In genomic region chr7:132019718-132020117, GRCh38 we compare ENCODE assay signal across 26 cellular contexts.
"Had no signal": no experiment of that assay in that cellular context is flagged by ENCODE, and none has a peak within 500 bp of the region (broad histone marks: within the 10 kb centered on the region; RNA-seq: fewer than 3 reads in every experiment).

No MANE protein-coding gene starts in this region.

- H3K9me3 Mint-ChIP-seq: activated CD4-positive, alpha-beta T cell treated with anti-CD3 and anti-CD28 coated beads, Interleukin-2, amount 10 ng/mL, durations not matched to agents 24 days and 14 days had no signal

- H3K36me3 ChIP-seq: adrenal gland, cardiac muscle cell had no signal

- H3K27ac ChIP-seq: adrenal gland, cardiac muscle cell had no signal

- H3K36me3 Mint-ChIP-seq: activated CD8-positive, alpha-beta memory T cell treated with anti-CD3 and anti-CD28 coated beads, Interleukin-2, amount 10 ng/mL, durations not matched to agents 7 days and 5 days; activated naive CD8-positive, alpha-beta T cell had no signal

- H3K27me3 ChIP-seq: cardiac muscle cell had no signal

- H3K4me3 Mint-ChIP-seq: activated CD4-positive, alpha-beta T cell treated with anti-CD3 and anti-CD28 coated beads, Interleukin-2, amount 10 ng/mL, durations not matched to agents 24 days and 14 days; activated CD8-positive, alpha-beta memory T cell treated with anti-CD3 and anti-CD28 coated beads, Interleukin-2, amount 10 ng/mL, durations not matched to agents 7 days and 5 days; activated naive CD8-positive, alpha-beta T cell; activated T-cell treated with anti-CD3 and anti-CD28 coated beads, Interleukin-2, amount 50 U/mL, for 24 hours; activated T-helper 1 cell treated with anti-CD3 and anti-CD28 coated beads, Interleukin-12 subunit alpha, Interleukin-12 subunit beta, Interleukin-2, Interleukin-4 antibody, amounts not matched to agents 30 ng/mL and 10 ng/mL and 1 ng/mL, durations not matched to agents 14 hours and 24 hours and 36 hours; T-helper 17 cell; WTC11 had no signal

- ATAC-seq: activated CD8-positive, alpha-beta memory T cell treated with anti-CD3 and anti-CD28 coated beads, Interleukin-2, amount 10 ng/mL, durations not matched to agents 7 days and 5 days; T-helper 17 cell; WTC11 had no signal

- H3K27ac Mint-ChIP-seq: activated CD4-positive, alpha-beta T cell treated with anti-CD3 and anti-CD28 coated beads, Interleukin-2, amount 10 ng/mL, durations not matched to agents 24 days and 14 days; activated CD8-positive, alpha-beta memory T cell treated with anti-CD3 and anti-CD28 coated beads, Interleukin-2, amount 10 ng/mL, durations not matched to agents 7 days and 5 days; activated naive CD8-positive, alpha-beta T cell; activated T-cell treated with anti-CD3 and anti-CD28 coated beads, Interleukin-2, amount 50 U/mL, for 24 hours; activated T-helper 1 cell treated with anti-CD3 and anti-CD28 coated beads, Interleukin-12 subunit alpha, Interleukin-12 subunit beta, Interleukin-2, Interleukin-4 antibody, amounts not matched to agents 30 ng/mL and 10 ng/mL and 1 ng/mL, durations not matched to agents 14 hours and 24 hours and 36 hours; T-helper 17 cell; WTC11 had no signal

- H3K4me1 Mint-ChIP-seq: activated CD4-positive, alpha-beta T cell treated with anti-CD3 and anti-CD28 coated beads, Interleukin-2, amount 10 ng/mL, durations not matched to agents 24 days and 14 days; activated CD8-positive, alpha-beta memory T cell treated with anti-CD3 and anti-CD28 coated beads, Interleukin-2, amount 10 ng/mL, durations not matched to agents 7 days and 5 days; T-helper 17 cell; WTC11 had no signal

- H3K9me3 ChIP-seq: adrenal gland had no signal

- H3K27me3 Mint-ChIP-seq: activated CD4-positive, alpha-beta T cell treated with anti-CD3 and anti-CD28 coated beads, Interleukin-2, amount 10 ng/mL, durations not matched to agents 24 days and 14 days; activated CD8-positive, alpha-beta memory T cell treated with anti-CD3 and anti-CD28 coated beads, Interleukin-2, amount 10 ng/mL, durations not matched to agents 7 days and 5 days; T-helper 17 cell had no signal

- DNase-seq: activated CD4-positive, alpha-beta T cell treated with anti-CD3 and anti-CD28 coated beads, Interleukin-2, amount 10 ng/mL, durations not matched to agents 24 days and 14 days; activated CD4-positive, alpha-beta T cell treated with anti-CD3 and anti-CD28 coated beads, Interleukin-2, amount 50 U/mL, for 48 hours; activated CD4-positive, CD25-positive, alpha-beta regulatory T cell treated with anti-CD3 and anti-CD28 coated beads, Interleukin-2, amount 50 U/mL, for 72 hours; activated CD8-positive, alpha-beta memory T cell treated with anti-CD3 and anti-CD28 coated beads, Interleukin-2, amount 10 ng/mL, durations not matched to agents 7 days and 5 days; activated effector memory CD4-positive, alpha-beta T cell treated with anti-CD3 and anti-CD28 coated beads, Interleukin-2, amount 50 U/mL, for 16 hours; activated naive CD4-positive, alpha-beta T cell treated with Interleukin-2 at 50 U/mL for 16 hours; activated T-cell treated with anti-CD3 and anti-CD28 coated beads, Interleukin-2, amount 50 U/mL, for 24 hours; adrenal gland; Kasumi-1; KBM-7; NCI-H1092 treated with DMSO at 0.1 percent for 48 hours; NCI-H1417 treated with DMSO at 0.1 percent for 48 hours; NCI-H1694; NCI-H2029; NCI-H2107; NCI-H2171 treated with DMSO at 0.1 percent for 48 hours; NCI-H226; NCI-H526; NCI-H774; SIG-M5; T-helper 17 cell; T-helper 9 cell had no signal

- H3K4me1 ChIP-seq: adrenal gland had no signal

- H3K4me3 ChIP-seq: adrenal gland, cardiac muscle cell had no signal
